ENCODE assay signal across 26 cellular contexts in genomic region chr16:83727751-83728352, GRCh38.
"Had no signal": no experiment of that assay in that cellular context is flagged by ENCODE, and none has a peak within 500 bp of the region (broad histone marks: within the 10 kb centered on the region; RNA-seq: fewer than 3 reads in every experiment).

No MANE protein-coding gene starts in this region.

- FAIRE-seq: endothelial cell of umbilical vein, frontal cortex had no signal

- H3K27ac Mint-ChIP-seq: activated CD4-positive, alpha-beta memory T cell treated with anti-CD3 and anti-CD28 coated beads for 36 hours; nephron; T-helper 1 cell treated with Interleukin-12 subunit alpha and Interleukin-12 subunit beta and Interleukin-4 antibody, amounts not matched to agents 30 μg/mL and 1 μg/mL, for 36 hours had no signal

- H3K36me3 Mint-ChIP-seq: activated CD4-positive, alpha-beta memory T cell treated with anti-CD3 and anti-CD28 coated beads for 36 hours had no signal

- H3K9ac ChIP-seq: parathyroid adenoma had no signal

- DNase-seq: activated CD4-positive, alpha-beta memory T cell treated with anti-CD3 and anti-CD28 coated beads for 36 hours; activated CD4-positive, alpha-beta T cell treated with anti-CD3 and anti-CD28 coated beads for 48 hours; activated CD4-positive, CD25-positive, alpha-beta regulatory T cell; activated effector memory CD4-positive, alpha-beta T cell treated with anti-CD3 and anti-CD28 coated beads, Interleukin-2, amount 50 U/mL, for 16 hours; activated naive CD4-positive, alpha-beta T cell treated with anti-CD3 and anti-CD28 coated beads, Interleukin-2, amount 50 U/mL, for 16 hours; activated T-cell treated with anti-CD3 and anti-CD28 coated beads for 4 hours; aorta; caudate nucleus; effector memory CD4-positive, alpha-beta T cell; glutamatergic neuron; left ventricle myocardium superior; mammary epithelial cell; right cardiac atrium; stimulated activated CD4-positive, alpha-beta T cell treated with anti-CD3 and anti-CD28 coated beads, Interleukin-12 subunit alpha, Interleukin-12 subunit beta, amount 100 ng/mL, for 4 hours; stimulated activated CD4-positive, alpha-beta T cell treated with anti-CD3 and anti-CD28 coated beads, Interleukin-4, amount 100 ng/mL, for 4 hours; stimulated activated naive CD8-positive, alpha-beta T cell treated with anti-CD3 and anti-CD28 coated beads, Interleukin-15, Interleukin-2, amounts not matched to agents 100 U/mL and 50 U/mL, for 24 hours; thyroid gland had no signal

- H3K4me3 ChIP-seq: esophagus muscularis mucosa, hepatocyte, thyroid gland had no signal

- H3K4me1 ChIP-seq: esophagus muscularis mucosa, parathyroid adenoma, thyroid gland had no signal

- H3K27ac ChIP-seq: esophagus muscularis mucosa, hepatocyte, parathyroid adenoma, thyroid gland had no signal

- H3K9me3 ChIP-seq: esophagus muscularis mucosa, thyroid gland had no signal

- ATAC-seq: left ventricle myocardium superior; right cardiac atrium; stimulated activated naive CD8-positive, alpha-beta T cell treated with anti-CD3 and anti-CD28 coated beads, Interleukin-15, Interleukin-2, amounts not matched to agents 100 U/mL and 50 U/mL, for 24 hours had no signal

- H3K27me3 Mint-ChIP-seq: activated CD8-positive, alpha-beta memory T cell treated with anti-CD3 and anti-CD28 coated beads, Interleukin-2, amount 10 ng/mL, durations not matched to agents 7 days and 5 days had no signal

- H3K36me3 ChIP-seq: brain microvascular endothelial cell, esophagus muscularis mucosa, thyroid gland had no signal

- H3K4me3 Mint-ChIP-seq: activated CD4-positive, alpha-beta memory T cell treated with anti-CD3 and anti-CD28 coated beads for 36 hours; activated CD8-positive, alpha-beta memory T cell treated with anti-CD3 and anti-CD28 coated beads, Interleukin-2, amount 10 ng/mL, durations not matched to agents 7 days and 5 days; nephron; T-helper 1 cell treated with Interleukin-12 subunit alpha and Interleukin-12 subunit beta and Interleukin-4 antibody, amounts not matched to agents 30 μg/mL and 1 μg/mL, for 36 hours had no signal
